In the genomic region with DNA sequence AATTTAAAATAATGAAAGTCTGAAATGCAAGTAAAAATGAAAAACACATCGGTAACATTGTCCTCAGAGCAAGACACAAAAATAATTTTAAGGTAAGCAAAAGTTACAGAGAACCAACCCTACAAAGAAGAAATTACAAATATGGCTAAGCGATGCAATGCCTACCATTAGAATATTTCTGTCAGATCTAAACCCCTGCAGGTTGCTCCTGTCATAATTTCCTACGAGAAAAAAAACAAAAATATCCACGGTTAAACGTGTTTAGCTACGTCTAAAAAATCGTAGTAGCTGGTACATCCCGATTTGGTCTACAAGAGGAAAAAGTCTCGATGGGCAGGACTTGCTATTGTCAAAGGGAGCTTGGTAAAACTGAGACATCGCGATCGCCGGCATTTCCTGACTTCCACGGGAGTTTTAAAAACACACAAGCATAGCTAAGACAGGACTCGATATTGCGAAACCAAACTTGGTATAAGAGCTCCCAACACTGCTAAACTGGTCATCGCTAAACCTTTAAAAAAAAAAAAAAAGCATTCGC, we compare ENCODE assay signal across 1 cellular context.
TF ChIP-seq lines count a peak whose summit lies in the region.

No MANE protein-coding gene starts in this region.

TF ChIP-seq in K562, 482 proteins besides CTCF, POLR2A, EP300 and RAD21 (continued from another document):
- TF ChIP-seq, protein P1, sequence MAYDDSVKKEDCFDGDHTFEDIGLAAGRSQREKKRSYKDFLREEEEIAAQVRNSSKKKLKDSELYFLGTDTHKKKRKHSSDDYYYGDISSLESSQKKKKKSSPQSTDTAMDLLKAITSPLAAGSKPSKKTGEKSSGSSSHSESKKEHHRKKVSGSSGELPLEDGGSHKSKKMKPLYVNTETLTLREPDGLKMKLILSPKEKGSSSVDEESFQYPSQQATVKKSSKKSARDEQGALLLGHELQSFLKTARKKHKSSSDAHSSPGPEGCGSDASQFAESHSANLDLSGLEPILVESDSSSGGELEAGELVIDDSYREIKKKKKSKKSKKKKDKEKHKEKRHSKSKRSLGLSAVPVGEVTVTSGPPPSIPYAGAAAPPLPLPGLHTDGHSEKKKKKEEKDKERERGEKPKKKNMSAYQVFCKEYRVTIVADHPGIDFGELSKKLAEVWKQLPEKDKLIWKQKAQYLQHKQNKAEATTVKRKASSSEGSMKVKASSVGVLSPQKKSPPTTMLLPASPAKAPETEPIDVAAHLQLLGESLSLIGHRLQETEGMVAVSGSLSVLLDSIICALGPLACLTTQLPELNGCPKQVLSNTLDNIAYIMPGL (CRISPR knock-in tag; IDR thresholded peaks at IDR 0.05), result 0 out of 2 replicates have a peak, but pooled peaks have one; percentile 12
- TF ChIP-seq HMG20B (CRISPR knock-in tag; IDR thresholded peaks at IDR 0.05) (0 out of 2 replicates have a peak, but pooled peaks have one; percentile 43), TBP (optimal IDR thresholded peaks at IDR 0.05; ENCODE audit: low read depth, low read length) (peak; percentile 11), CHD2 (IDR thresholded peaks at IDR 0.05; ENCODE audit: low read depth, low read length) (peak; percentile 92), BMI1 (IDR thresholded peaks at IDR 0.05; ENCODE audit: low read length) (no peak), ZSCAN32 (CRISPR knock-in tag; IDR thresholded peaks at IDR 0.05) (no peak), POLR2B (IDR thresholded peaks at IDR 0.05; ENCODE audit: low read depth, partially characterized antibody) (no peak), SRSF3 (IDR thresholded peaks at IDR 0.05; ENCODE audit: insufficient read depth, low read length) (no peak)
- TF ChIP-seq, protein P2, sequence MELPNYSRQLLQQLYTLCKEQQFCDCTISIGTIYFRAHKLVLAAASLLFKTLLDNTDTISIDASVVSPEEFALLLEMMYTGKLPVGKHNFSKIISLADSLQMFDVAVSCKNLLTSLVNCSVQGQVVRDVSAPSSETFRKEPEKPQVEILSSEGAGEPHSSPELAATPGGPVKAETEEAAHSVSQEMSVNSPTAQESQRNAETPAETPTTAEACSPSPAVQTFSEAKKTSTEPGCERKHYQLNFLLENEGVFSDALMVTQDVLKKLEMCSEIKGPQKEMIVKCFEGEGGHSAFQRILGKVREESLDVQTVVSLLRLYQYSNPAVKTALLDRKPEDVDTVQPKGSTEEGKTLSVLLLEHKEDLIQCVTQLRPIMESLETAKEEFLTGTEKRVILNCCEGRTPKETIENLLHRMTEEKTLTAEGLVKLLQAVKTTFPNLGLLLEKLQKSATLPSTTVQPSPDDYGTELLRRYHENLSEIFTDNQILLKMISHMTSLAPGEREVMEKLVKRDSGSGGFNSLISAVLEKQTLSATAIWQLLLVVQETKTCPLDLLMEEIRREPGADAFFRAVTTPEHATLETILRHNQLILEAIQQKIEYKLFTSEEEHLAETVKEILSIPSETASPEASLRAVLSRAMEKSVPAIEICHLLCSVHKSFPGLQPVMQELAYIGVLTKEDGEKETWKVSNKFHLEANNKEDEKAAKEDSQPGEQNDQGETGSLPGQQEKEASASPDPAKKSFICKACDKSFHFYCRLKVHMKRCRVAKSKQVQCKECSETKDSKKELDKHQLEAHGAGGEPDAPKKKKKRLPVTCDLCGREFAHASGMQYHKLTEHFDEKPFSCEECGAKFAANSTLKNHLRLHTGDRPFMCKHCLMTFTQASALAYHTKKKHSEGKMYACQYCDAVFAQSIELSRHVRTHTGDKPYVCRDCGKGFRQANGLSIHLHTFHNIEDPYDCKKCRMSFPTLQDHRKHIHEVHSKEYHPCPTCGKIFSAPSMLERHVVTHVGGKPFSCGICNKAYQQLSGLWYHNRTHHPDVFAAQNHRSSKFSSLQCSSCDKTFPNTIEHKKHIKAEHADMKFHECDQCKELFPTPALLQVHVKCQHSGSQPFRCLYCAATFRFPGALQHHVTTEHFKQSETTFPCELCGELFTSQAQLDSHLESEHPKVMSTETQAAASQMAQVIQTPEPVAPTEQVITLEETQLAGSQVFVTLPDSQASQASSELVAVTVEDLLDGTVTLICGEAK (IDR thresholded peaks at IDR 0.05), result 0 out of 2 replicates have a peak, but pooled peaks have one; percentile 21
- TF ChIP-seq, protein P2 (CRISPR knock-in tag; IDR thresholded peaks at IDR 0.05), result no peak
